Comparison of ENCODE assay signal across 15 cellular contexts in genomic region chr6:107532707-107533106, GRCh38.
"Had no signal": no experiment of that assay in that cellular context is flagged by ENCODE, and none has a peak within 500 bp of the region (broad histone marks: within the 10 kb centered on the region; RNA-seq: fewer than 3 reads in every experiment).

No MANE protein-coding gene starts in this region.

- H3K27ac Mint-ChIP-seq: activated CD4-positive, alpha-beta memory T cell treated with anti-CD3 and anti-CD28 coated beads, Interleukin-2, amount 10 ng/mL, durations not matched to agents 7 days and 5 days; activated CD4-positive, alpha-beta T cell treated with anti-CD3 and anti-CD28 coated beads for 36 hours; activated T-cell treated with anti-CD3 and anti-CD28 coated beads, Interleukin-2, amount 50 U/mL, for 72 hours; dendritic cell treated with granulocyte-macrophage colony-stimulating factor and Interleukin-4, amounts not matched to agents 40 ng/mL and 50 ng/mL, for 4 days; effector memory CD8-positive, alpha-beta T cell; T-cell had no signal

- H3K9me3 Mint-ChIP-seq: activated CD4-positive, alpha-beta memory T cell treated with anti-CD3 and anti-CD28 coated beads, Interleukin-2, amount 10 ng/mL, durations not matched to agents 7 days and 5 days; activated T-cell treated with anti-CD3 and anti-CD28 coated beads, Interleukin-2, amount 50 U/mL, for 72 hours; dendritic cell treated with granulocyte-macrophage colony-stimulating factor and Interleukin-4, amounts not matched to agents 40 ng/mL and 50 ng/mL, for 4 days; effector memory CD8-positive, alpha-beta T cell; neural crest cell; T-cell had no signal

- H3K4me3 ChIP-seq: left lung, right lobe of liver had no signal

- H3K27me3 ChIP-seq: left lung, right lobe of liver had no signal

- H3K9me3 ChIP-seq: left lung, right lobe of liver had no signal

- H3K36me3 Mint-ChIP-seq: T-cell had no signal

- H3K4me1 ChIP-seq: left lung, right lobe of liver had no signal

- H3K27ac ChIP-seq: epithelial cell of prostate, left lung, right lobe of liver, VCaP had no signal

- H3K4me3 Mint-ChIP-seq: activated CD4-positive, alpha-beta memory T cell treated with anti-CD3 and anti-CD28 coated beads, Interleukin-2, amount 10 ng/mL, durations not matched to agents 7 days and 5 days; activated CD4-positive, alpha-beta T cell treated with anti-CD3 and anti-CD28 coated beads for 36 hours; activated T-cell treated with anti-CD3 and anti-CD28 coated beads, Interleukin-2, amount 50 U/mL, for 72 hours; dendritic cell treated with granulocyte-macrophage colony-stimulating factor and Interleukin-4, amounts not matched to agents 40 ng/mL and 50 ng/mL, for 4 days; effector memory CD8-positive, alpha-beta T cell; neural crest cell; T-cell had no signal

- DNase-seq: activated CD4-positive, alpha-beta memory T cell treated with anti-CD3 and anti-CD28 coated beads, Interleukin-2, amount 10 ng/mL, durations not matched to agents 7 days and 5 days; activated CD4-positive, alpha-beta T cell treated with anti-CD3 and anti-CD28 coated beads for 36 hours; activated CD8-positive, alpha-beta memory T cell treated with anti-CD3 and anti-CD28 coated beads, Interleukin-2, amount 50 U/mL, for 4 hours; activated T-cell treated with anti-CD3 and anti-CD28 coated beads, Interleukin-2, amount 50 U/mL, for 72 hours; effector memory CD8-positive, alpha-beta T cell; left lung; right lobe of liver; stimulated activated CD4-positive, alpha-beta T cell treated with anti-CD3 and anti-CD28 coated beads, Interleukin-12 subunit alpha, Interleukin-12 subunit beta, amount 100 ng/mL, for 4 hours; stimulated activated CD4-positive, alpha-beta T cell treated with anti-CD3 and anti-CD28 coated beads, Interleukin-2, amount 100 ng/mL, for 48 hours; stimulated activated naive CD8-positive, alpha-beta T cell treated with anti-CD3 and anti-CD28 coated beads, Interleukin-15, Interleukin-2, amounts not matched to agents 100 U/mL and 50 U/mL, for 24 hours; T-cell had no signal

- ATAC-seq: activated CD4-positive, alpha-beta T cell treated with anti-CD3 and anti-CD28 coated beads for 36 hours; activated T-cell treated with anti-CD3 and anti-CD28 coated beads, Interleukin-2, amount 50 U/mL, for 72 hours; effector memory CD8-positive, alpha-beta T cell; left lung; right lobe of liver; stimulated activated naive CD8-positive, alpha-beta T cell treated with anti-CD3 and anti-CD28 coated beads, Interleukin-15, Interleukin-2, amounts not matched to agents 100 U/mL and 50 U/mL, for 24 hours; T-cell had no signal

- H3K4me1 Mint-ChIP-seq: activated CD4-positive, alpha-beta memory T cell treated with anti-CD3 and anti-CD28 coated beads, Interleukin-2, amount 10 ng/mL, durations not matched to agents 7 days and 5 days; activated CD4-positive, alpha-beta T cell treated with anti-CD3 and anti-CD28 coated beads for 36 hours; T-cell had no signal

- H3K27me3 Mint-ChIP-seq: effector memory CD8-positive, alpha-beta T cell had no signal

- H3K36me3 ChIP-seq: left lung, right lobe of liver had no signal
